ENCODE assay signal across 1 cellular context in genomic region chr5:82984786-82985762, GRCh38.
TF ChIP-seq lines count a peak whose summit lies in the region.

No MANE protein-coding gene starts in this region.

TF ChIP-seq in A549, 52 proteins besides CTCF, POLR2A, EP300 and RAD21 (continued from another document):
- TF ChIP-seq PBX3 (IDR thresholded peaks at IDR 0.05) = no peak
- TF ChIP-seq ZSCAN20 (CRISPR knock-in tag; IDR thresholded peaks at IDR 0.05) = no peak
- TF ChIP-seq MYC (IDR thresholded peaks at IDR 0.05; ENCODE audit: borderline replicate concordance, low read length) = no peak
- TF ChIP-seq HOXB5 (CRISPR knock-in tag; IDR thresholded peaks at IDR 0.05) = no peak
- TF ChIP-seq ZC3H11A (IDR thresholded peaks at IDR 0.05) = no peak
- no peak for TF ChIP-seq SMC3 (IDR thresholded peaks at IDR 0.05)
